2 cellular contexts compared by ENCODE assay signal in the genomic region with DNA sequence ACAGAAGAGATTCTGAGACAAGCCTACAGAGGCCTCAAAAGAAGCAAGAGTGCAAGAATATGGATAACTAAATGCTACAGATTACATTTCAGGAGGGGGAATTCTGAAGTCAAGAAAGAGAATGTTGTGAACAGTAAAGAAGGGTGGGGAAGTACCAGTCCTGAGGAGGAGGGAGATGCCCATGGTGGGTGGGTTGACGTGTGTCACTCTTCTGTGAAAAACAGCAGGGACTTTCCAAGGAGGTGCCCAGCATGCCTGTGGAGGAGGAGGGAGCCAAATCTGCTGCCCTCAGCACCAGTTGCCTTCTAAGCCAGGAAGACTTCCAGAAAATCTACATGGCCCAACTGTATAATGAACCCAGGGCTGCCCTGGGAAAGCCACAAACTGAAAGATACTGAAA.
TF ChIP-seq lines count a peak whose summit lies in the region.

No MANE protein-coding gene starts in this region.

TF ChIP-seq in HepG2, 621 proteins besides CTCF, POLR2A, EP300 and RAD21 (continued from another document and continues in another):
- TF ChIP-seq, protein P1, sequence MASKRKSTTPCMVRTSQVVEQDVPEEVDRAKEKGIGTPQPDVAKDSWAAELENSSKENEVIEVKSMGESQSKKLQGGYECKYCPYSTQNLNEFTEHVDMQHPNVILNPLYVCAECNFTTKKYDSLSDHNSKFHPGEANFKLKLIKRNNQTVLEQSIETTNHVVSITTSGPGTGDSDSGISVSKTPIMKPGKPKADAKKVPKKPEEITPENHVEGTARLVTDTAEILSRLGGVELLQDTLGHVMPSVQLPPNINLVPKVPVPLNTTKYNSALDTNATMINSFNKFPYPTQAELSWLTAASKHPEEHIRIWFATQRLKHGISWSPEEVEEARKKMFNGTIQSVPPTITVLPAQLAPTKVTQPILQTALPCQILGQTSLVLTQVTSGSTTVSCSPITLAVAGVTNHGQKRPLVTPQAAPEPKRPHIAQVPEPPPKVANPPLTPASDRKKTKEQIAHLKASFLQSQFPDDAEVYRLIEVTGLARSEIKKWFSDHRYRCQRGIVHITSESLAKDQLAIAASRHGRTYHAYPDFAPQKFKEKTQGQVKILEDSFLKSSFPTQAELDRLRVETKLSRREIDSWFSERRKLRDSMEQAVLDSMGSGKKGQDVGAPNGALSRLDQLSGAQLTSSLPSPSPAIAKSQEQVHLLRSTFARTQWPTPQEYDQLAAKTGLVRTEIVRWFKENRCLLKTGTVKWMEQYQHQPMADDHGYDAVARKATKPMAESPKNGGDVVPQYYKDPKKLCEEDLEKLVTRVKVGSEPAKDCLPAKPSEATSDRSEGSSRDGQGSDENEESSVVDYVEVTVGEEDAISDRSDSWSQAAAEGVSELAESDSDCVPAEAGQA (IDR thresholded peaks at IDR 0.05; ENCODE audit: low read depth): no peak
- TF ChIP-seq, protein P1 (CRISPR knock-in tag; IDR thresholded peaks at IDR 0.05; ENCODE audit: borderline replicate concordance): no peak
- TF ChIP-seq NFKB2 (CRISPR knock-in tag; IDR thresholded peaks at IDR 0.05; ENCODE audit: borderline replicate concordance): no peak
- TF ChIP-seq, protein P2, sequence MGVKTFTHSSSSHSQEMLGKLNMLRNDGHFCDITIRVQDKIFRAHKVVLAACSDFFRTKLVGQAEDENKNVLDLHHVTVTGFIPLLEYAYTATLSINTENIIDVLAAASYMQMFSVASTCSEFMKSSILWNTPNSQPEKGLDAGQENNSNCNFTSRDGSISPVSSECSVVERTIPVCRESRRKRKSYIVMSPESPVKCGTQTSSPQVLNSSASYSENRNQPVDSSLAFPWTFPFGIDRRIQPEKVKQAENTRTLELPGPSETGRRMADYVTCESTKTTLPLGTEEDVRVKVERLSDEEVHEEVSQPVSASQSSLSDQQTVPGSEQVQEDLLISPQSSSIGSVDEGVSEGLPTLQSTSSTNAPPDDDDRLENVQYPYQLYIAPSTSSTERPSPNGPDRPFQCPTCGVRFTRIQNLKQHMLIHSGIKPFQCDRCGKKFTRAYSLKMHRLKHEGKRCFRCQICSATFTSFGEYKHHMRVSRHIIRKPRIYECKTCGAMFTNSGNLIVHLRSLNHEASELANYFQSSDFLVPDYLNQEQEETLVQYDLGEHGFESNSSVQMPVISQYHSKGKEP (CRISPR knock-in tag; IDR thresholded peaks at IDR 0.05): no peak
- TF ChIP-seq ZFP41 (CRISPR knock-in tag; IDR thresholded peaks at IDR 0.05; ENCODE audit: borderline replicate concordance): no peak
- TF ChIP-seq GFI1 (CRISPR knock-in tag; IDR thresholded peaks at IDR 0.05; ENCODE audit: borderline replicate concordance): no peak
- no peak for TF ChIP-seq HNF4G (IDR thresholded peaks at IDR 0.05; ENCODE audit: borderline replicate concordance, low read depth, low read length)
- TF ChIP-seq HNF4G (CRISPR knock-in tag; IDR thresholded peaks at IDR 0.05; ENCODE audit: borderline replicate concordance, low read depth): no peak
- no peak for TF ChIP-seq HOXA9 (CRISPR knock-in tag; IDR thresholded peaks at IDR 0.05; ENCODE audit: borderline replicate concordance)
- TF ChIP-seq, protein P3, sequence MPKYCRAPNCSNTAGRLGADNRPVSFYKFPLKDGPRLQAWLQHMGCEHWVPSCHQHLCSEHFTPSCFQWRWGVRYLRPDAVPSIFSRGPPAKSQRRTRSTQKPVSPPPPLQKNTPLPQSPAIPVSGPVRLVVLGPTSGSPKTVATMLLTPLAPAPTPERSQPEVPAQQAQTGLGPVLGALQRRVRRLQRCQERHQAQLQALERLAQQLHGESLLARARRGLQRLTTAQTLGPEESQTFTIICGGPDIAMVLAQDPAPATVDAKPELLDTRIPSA (CRISPR knock-in tag; IDR thresholded peaks at IDR 0.05; ENCODE audit: borderline replicate concordance): no peak
- TF ChIP-seq ZBTB7A (CRISPR knock-in tag; IDR thresholded peaks at IDR 0.05): no peak
- TF ChIP-seq ETV6 (CRISPR knock-in tag; conservative IDR thresholded peaks at IDR 0.05): no peak
- TF ChIP-seq HDAC1 (CRISPR knock-in tag; IDR thresholded peaks at IDR 0.05): no peak
- TF ChIP-seq KLF6 (CRISPR knock-in tag; IDR thresholded peaks at IDR 0.05): no peak
- TF ChIP-seq, protein P4, sequence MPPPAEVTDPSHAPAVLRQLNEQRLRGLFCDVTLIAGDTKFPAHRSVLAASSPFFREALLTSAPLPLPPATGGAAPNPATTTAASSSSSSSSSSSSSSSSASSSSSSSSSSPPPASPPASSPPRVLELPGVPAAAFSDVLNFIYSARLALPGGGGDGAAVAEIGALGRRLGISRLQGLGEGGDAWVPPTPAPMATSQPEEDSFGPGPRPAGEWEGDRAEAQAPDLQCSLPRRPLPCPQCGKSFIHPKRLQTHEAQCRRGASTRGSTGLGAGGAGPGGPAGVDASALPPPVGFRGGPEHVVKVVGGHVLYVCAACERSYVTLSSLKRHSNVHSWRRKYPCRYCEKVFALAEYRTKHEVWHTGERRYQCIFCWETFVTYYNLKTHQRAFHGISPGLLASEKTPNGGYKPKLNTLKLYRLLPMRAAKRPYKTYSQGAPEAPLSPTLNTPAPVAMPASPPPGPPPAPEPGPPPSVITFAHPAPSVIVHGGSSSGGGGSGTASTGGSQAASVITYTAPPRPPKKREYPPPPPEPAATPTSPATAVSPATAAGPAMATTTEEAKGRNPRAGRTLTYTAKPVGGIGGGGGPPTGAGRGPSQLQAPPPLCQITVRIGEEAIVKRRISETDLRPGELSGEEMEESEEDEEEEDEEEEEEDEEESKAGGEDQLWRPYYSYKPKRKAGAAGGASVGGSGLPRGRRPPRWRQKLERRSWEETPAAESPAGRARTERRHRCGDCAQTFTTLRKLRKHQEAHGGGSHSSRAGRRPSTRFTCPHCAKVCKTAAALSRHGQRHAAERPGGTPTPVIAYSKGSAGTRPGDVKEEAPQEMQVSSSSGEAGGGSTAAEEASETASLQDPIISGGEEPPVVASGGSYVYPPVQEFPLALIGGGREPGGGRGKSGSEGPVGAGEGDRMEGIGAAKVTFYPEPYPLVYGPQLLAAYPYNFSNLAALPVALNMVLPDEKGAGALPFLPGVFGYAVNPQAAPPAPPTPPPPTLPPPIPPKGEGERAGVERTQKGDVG (CRISPR knock-in tag; IDR thresholded peaks at IDR 0.05; ENCODE audit: borderline replicate concordance): no peak
- TF ChIP-seq GTF3A (CRISPR knock-in tag; conservative IDR thresholded peaks at IDR 0.05): no peak

TF ChIP-seq in SK-N-SH, 30 proteins besides CTCF, POLR2A, EP300 and RAD21 (continued from another document):
- no peak for TF ChIP-seq FOXM1 (IDR thresholded peaks at IDR 0.05; ENCODE audit: low read depth)
- no peak for TF ChIP-seq EZH2phosphoT487 (IDR thresholded peaks at IDR 0.05; ENCODE audit: borderline replicate concordance, low read depth)
- no peak for TF ChIP-seq TAF1 (IDR thresholded peaks at IDR 0.05; ENCODE audit: borderline replicate concordance, low read depth, low read length)
- TF ChIP-seq, protein P5, sequence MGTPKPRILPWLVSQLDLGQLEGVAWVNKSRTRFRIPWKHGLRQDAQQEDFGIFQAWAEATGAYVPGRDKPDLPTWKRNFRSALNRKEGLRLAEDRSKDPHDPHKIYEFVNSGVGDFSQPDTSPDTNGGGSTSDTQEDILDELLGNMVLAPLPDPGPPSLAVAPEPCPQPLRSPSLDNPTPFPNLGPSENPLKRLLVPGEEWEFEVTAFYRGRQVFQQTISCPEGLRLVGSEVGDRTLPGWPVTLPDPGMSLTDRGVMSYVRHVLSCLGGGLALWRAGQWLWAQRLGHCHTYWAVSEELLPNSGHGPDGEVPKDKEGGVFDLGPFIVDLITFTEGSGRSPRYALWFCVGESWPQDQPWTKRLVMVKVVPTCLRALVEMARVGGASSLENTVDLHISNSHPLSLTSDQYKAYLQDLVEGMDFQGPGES (IDR thresholded peaks at IDR 0.05; ENCODE audit: low read depth, low read length): no peak
